ENCODE assay signal across 1 cellular context in the genomic region with DNA sequence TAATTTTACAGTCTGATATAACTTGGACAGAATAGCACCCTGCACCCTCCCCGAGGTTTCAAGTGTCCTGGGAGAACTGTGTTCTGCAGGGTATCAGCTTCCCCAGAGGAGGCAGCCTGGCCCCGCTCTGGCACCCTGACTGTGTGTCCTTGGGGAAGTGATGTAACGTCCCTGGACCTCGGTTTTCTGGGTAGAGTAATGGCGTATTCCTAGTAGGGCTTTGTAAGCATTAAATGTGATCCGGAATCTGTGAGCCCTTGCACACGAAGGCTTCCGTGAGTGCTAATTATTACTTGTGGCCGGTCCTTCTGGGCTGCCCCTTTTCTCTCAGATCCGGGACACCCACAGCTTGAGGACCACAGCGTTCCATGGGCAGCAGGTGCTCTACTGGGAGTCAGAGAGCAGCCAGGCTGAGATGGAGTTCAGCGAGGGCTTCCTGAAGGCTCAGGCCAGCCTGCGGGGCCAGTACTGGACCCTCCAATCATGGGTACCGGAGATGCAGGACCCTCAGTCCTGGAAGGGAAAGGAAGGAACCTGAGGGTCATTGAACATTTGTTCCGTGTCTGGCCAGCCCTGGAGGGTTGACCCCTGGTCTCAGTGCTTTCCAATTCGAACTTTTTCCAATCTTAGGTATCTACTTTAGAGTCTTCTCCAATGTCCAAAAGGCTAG.
TF ChIP-seq lines count a peak whose summit lies in the region.

No MANE protein-coding gene starts in this region.

TF ChIP-seq in SK-N-SH, 30 proteins besides CTCF, POLR2A, EP300 and RAD21 (continued from another document):
- TF ChIP-seq MEF2A (IDR thresholded peaks at IDR 0.05; ENCODE audit: borderline replicate concordance, low read depth) = no peak
- no peak for TF ChIP-seq TAF1 (IDR thresholded peaks at IDR 0.05; ENCODE audit: borderline replicate concordance, low read depth, low read length)
- no peak for TF ChIP-seq TEAD4 (IDR thresholded peaks at IDR 0.05; ENCODE audit: borderline replicate concordance, insufficient read depth)
- no peak for TF ChIP-seq TCF12 (IDR thresholded peaks at IDR 0.05)
- no peak for TF ChIP-seq FOXM1 (IDR thresholded peaks at IDR 0.05; ENCODE audit: low read depth)
